Comparison of ENCODE assay signal across 8 cellular contexts in genomic region chr4:139453041-139453370, GRCh38. TPM values are rescaled to one million over a fixed set of nuclear protein-coding genes. Genes with fewer than 3 reads are reported as not detected.
DNase-seq lines count a peak whose midpoint lies in the region; ATAC-seq, FAIRE-seq and TF ChIP-seq lines count a peak whose summit lies in the region.

No MANE protein-coding gene starts in this region.

- no peak for DNase-seq in A673 (ENCODE audit: low spot score)
- peak; percentile 71 for DNase-seq in GM13976 (ENCODE audit: low spot score)
- DNase-seq in NCI-H128 (lab: John Stamatoyannopoulos, UW; ENCODE audit: unreplicated experiment) = peak; percentile 12
- no peak for DNase-seq in H1 (ENCODE audit: low read depth in 1 of 2, low spot score in 2 of 2)
- peak; percentile 78 for DNase-seq in naive B cell
- DNase-seq in aorta = no peak

- no peak for TF ChIP-seq POLR2A in H1 (IDR thresholded peaks at IDR 0.05; ENCODE audit: control extremely low read depth in 1 of 2, low read depth in 2 of 2, low read length in 2 of 2)

- H3K36me3 ChIP-seq in A673 (ENCODE audit: insufficient read depth, low read length, poor library complexity, severe bottlenecking) = no peaks in the 10 kb centered on the region
- H3K36me3 ChIP-seq in H1 (ENCODE audit: control insufficient read depth in 2 of 4, insufficient read depth in 4 of 4, low read length in 3 of 4) = no peaks in the 10 kb centered on the region
- H3K36me3 ChIP-seq in aorta (ENCODE audit: control insufficient read depth in 1 of 2, insufficient read depth in 2 of 2, low read length in 1 of 2) = no peaks in the 10 kb centered on the region

- H3K27ac Mint-ChIP-seq in naive B cell = peak overlapping the region; percentile 97 to 100 (median 99)

- H4K20me1 ChIP-seq in H1 (replicated peaks in 1 of 2; ENCODE audit: control insufficient read depth in 1 of 2, insufficient read depth in 2 of 2, low read length in 2 of 2) = peaks cover 0 to 1% of the 10 kb centered on the region in 2 experiments

- H3K4me3 Mint-ChIP-seq in naive B cell = peak overlapping the region; percentile 85 to 100 (median 96)

- H3K9ac ChIP-seq in H1 (replicated peaks in 1 of 4; ENCODE audit: extremely low read depth in 1 of 4, low read depth in 3 of 4, low read length in 3 of 4) = peak overlapping the region; percentile 46 to 93 (median 83)

- peak overlapping the region; percentile 84 for H4K5ac ChIP-seq in H1 (ENCODE audit: insufficient read length, low read depth, low read length)

- peak overlapping the region; percentile 86 to 92 for H3K4me2 ChIP-seq in H1 (ENCODE audit: insufficient read depth in 1 of 2, low read depth in 2 of 2, low read length in 2 of 2)

- H3K4ac ChIP-seq in H1 (replicated peaks; ENCODE audit: insufficient read length, low read depth, low read length) = peak overlapping the region; percentile 32

- H3K4me1 ChIP-seq in A673 (ENCODE audit: insufficient read depth, low read length, poor library complexity, severe bottlenecking) (peaks cover 23% of the 10 kb centered on the region), H1 (replicated peaks in 1 of 4; ENCODE audit: control insufficient read depth in 3 of 4, insufficient read depth in 4 of 4, low read length in 3 of 4) (peaks cover 0 to 11% (median 3%) of the 10 kb centered on the region in 4 experiments; a peak in 5 of 7 replicates), aorta (ENCODE audit: control insufficient read depth in 1 of 2, insufficient read depth in 2 of 2, low read length in 2 of 2) (no peaks in the 10 kb centered on the region)

- WGBS in H1 (ENCODE audit: extremely low coverage in 1 of 2, insufficient coverage in 1 of 2, insufficient read length in 1 of 2, insufficient replicate concordance in 2 of 2, low coverage in 1 of 2, low lambda C conversion rate in 2 of 2, missing lambda C conversion rate in 1 of 2), 2 experiments = 3% methylated on average over 15 of the region's 15 CpGs; no CpG with 5 or more reads in 1 of the 2 experiments
- WGBS in aorta, 2 donors = 1 to 2% methylated on average over 15 of the region's 15 CpGs

- no peaks in the 10 kb centered on the region; the same call in 1 of the 2 replicates for H3K79me1 ChIP-seq in H1 (ENCODE audit: low read depth, low read length)

- H4K8ac ChIP-seq in H1 (ENCODE audit: extremely low read depth, insufficient read depth, low read length) = peak overlapping the region; percentile 92

- H3K27me3 Mint-ChIP-seq in naive B cell = no peaks in the 10 kb centered on the region

- H3K27me3 ChIP-seq in A673 (replicated peaks; ENCODE audit: insufficient read depth, low read depth, low read length, poor library complexity) (no peaks in the 10 kb centered on the region), H1 (replicated peaks in 1 of 4; ENCODE audit: control insufficient read depth in 3 of 4, extremely low read depth in 1 of 4, insufficient read depth in 3 of 4, low read length in 3 of 4) (no peaks in the 10 kb centered on the region), aorta (ENCODE audit: control insufficient read depth in 1 of 2, insufficient read depth in 2 of 2, low read length in 1 of 2) (no peaks in the 10 kb centered on the region)

- TF ChIP-seq EP300 in H1 (IDR thresholded peaks at IDR 0.05; ENCODE audit: borderline replicate concordance in 1 of 2, low read depth in 2 of 2, low read length in 2 of 2) = no peak

- TF ChIP-seq CTCF in A673 (conservative IDR thresholded peaks at IDR 0.05; ENCODE audit: low read depth, low read length) (peak; percentile 41; the same call in 1 of the 2 replicates), GM13976 (IDR thresholded peaks at IDR 0.05; ENCODE audit: borderline replicate concordance, control extremely low read depth, extremely low read depth, insufficient read depth, missing control alignments) (no peak), VCaP (conservative IDR thresholded peaks at IDR 0.05) (peak; percentile 66), H1 (IDR thresholded peaks at IDR 0.05; ENCODE audit: control extremely low read depth in 1 of 3, insufficient read depth in 1 of 3, low read depth in 1 of 3, low read length in 3 of 3) (peak in 2 of 3 experiments; percentile 42 to 46; a peak in 3 of 4 replicates)

- peak overlapping the region; percentile 1; the same call in 1 of the 2 replicates for H2BK12ac ChIP-seq in H1 (ENCODE audit: low read depth, low read length)

- peak overlapping the region; percentile 90 for H2BK5ac ChIP-seq in H1 (ENCODE audit: low read depth, low read length)

- H2AK5ac ChIP-seq in H1 (ENCODE audit: low read depth, low read length) = no peak overlapping the region

- peaks cover 3 to 45% of the 10 kb centered on the region in 2 experiments; a peak in 3 of 4 replicates for H3K79me2 ChIP-seq in H1 (ENCODE audit: control insufficient read depth in 1 of 2, insufficient read depth in 2 of 2, low read length in 2 of 2)

- H3K4me1 Mint-ChIP-seq in naive B cell = peaks cover 34 to 52% (median 49%) of the 10 kb centered on the region in 3 donors

- CTCF ChIA-PET in A673 (lab: Charles Lee) = interaction anchor here (0.7 kb wide), 1 partner anchor 63 kb away, joined by 4 read pairs; no protein-coding TSS in a partner anchor
- CTCF ChIA-PET in H1 (lab: Charles Lee; ENCODE audit: partially characterized antibody) = interaction anchor here (0.8 to 1.4 kb wide), 9 partner anchors 8 to 77 kb away, joined by 3 to 6 read pairs (median 3); no protein-coding TSS in a partner anchor

- intact Hi-C loops in A673 (cut with micrococcal nuclease; ENCODE audit: unreplicated experiment) = no loop called here
- intact Hi-C loops in aorta (cut with DNase I) = loop anchor here (10.0 kb wide), 3 partner anchors 102 to 712 kb away; partner anchors contain the start of genes NAA15 (in 1 of the 2), NDUFC1 (in 1 of the 2) and SETD7 (in 1 of the 2)

- H3K56ac ChIP-seq in H1 (replicated peaks; ENCODE audit: insufficient read length, low read depth, low read length) = peak overlapping the region; percentile 55

- H3K9me3 ChIP-seq in A673 (ENCODE audit: low read depth, low read length, poor library complexity, severe bottlenecking) (no peaks in the 10 kb centered on the region), H1 (ENCODE audit: insufficient read depth in 2 of 2, low read depth in 1 of 2, low read length in 1 of 2) (no peaks in the 10 kb centered on the region), aorta (ENCODE audit: control insufficient read depth, low read length) (no peaks in the 10 kb centered on the region)

- peak; percentile 55 for FAIRE-seq in H1 (lab: Jason Lieb, UNC)

- H3K4me3 ChIP-seq in A673 (ENCODE audit: low read depth, low read length, poor library complexity, severe bottlenecking) (peak overlapping the region; percentile 80), H1 (ENCODE audit: extremely low read depth in 1 of 4, insufficient read depth in 2 of 4, low read depth in 3 of 4, low read length in 4 of 4) (peak overlapping the region; percentile 67 to 96 (median 78)), aorta (ENCODE audit: low read length in 2 of 2) (peak overlapping the region; percentile 19 to 88)

- H4K91ac ChIP-seq in H1 (replicated peaks; ENCODE audit: insufficient read length, low read length) = peak overlapping the region; percentile 70

- peak overlapping the region; percentile 93 for H3K27ac ChIP-seq in A673 (ENCODE audit: low read depth, low read length, poor library complexity, severe bottlenecking)
- peak overlapping the region; percentile 91 for H3K27ac ChIP-seq in VCaP
- H3K27ac ChIP-seq in H1 (ENCODE audit: low read depth, low read length) = peak overlapping the region; percentile 83
- peak overlapping the region in 1 of 2 donors; percentile 66 for H3K27ac ChIP-seq in aorta (ENCODE audit: low read depth in 1 of 2, low read length in 2 of 2)

- no peaks in the 10 kb centered on the region for H3K9me3 Mint-ChIP-seq in naive B cell

- no peaks in the 10 kb centered on the region for H3K36me3 Mint-ChIP-seq in naive B cell

- peak overlapping the region; percentile 25; the same call in 1 of the 2 replicates for H2BK15ac ChIP-seq in H1 (ENCODE audit: low read length)

- no peak overlapping the region for H3K23ac ChIP-seq in H1 (ENCODE audit: insufficient read length)

- no peak overlapping the region for H2BK20ac ChIP-seq in H1 (ENCODE audit: low read length)

- POLR2A ChIA-PET in A673 (lab: Charles Lee; ENCODE audit: low non-redundant PET) = no interaction called here
- POLR2A ChIA-PET in H1 (lab: Charles Lee; ENCODE audit: partially characterized antibody) = interaction anchor here (0.6 to 2.8 kb wide), 11 partner anchors 9 to 434 kb away, joined by 3 to 21 read pairs (median 4); no protein-coding TSS in a partner anchor

- peak overlapping the region; percentile 43 for H3K14ac ChIP-seq in H1 (ENCODE audit: insufficient read length)

- no peak overlapping the region for H2BK120ac ChIP-seq in H1 (replicated peaks; ENCODE audit: low read depth, low read length)

- TF ChIP-seq RAD21 in H1 (IDR thresholded peaks at IDR 0.05 in 1 of 2, conservative IDR thresholded peaks at IDR 0.05 in 1 of 2; ENCODE audit: low read depth in 2 of 2, low read length in 2 of 2) = peak; percentile 22 to 28

- ATAC-seq in HG02852 (IDR thresholded peaks at IDR 0.05; ENCODE audit: unreplicated experiment) (peak; percentile 44), naive B cell (ENCODE audit: low read depth in 2 of 2) (peak; percentile 52 to 54), aorta (ENCODE audit: low FRiP score) (no peak)

- peak overlapping the region; percentile 63; the same call in 1 of the 2 replicates for H2AFZ ChIP-seq in H1 (ENCODE audit: low read length)

- peaks cover 8% of the 10 kb centered on the region for H3K23me2 ChIP-seq in H1 (ENCODE audit: low read depth, low read length)

- in situ Hi-C loops in GM13976 (cut with MboI; ENCODE audit: low sequenced_read_pairs, unreplicated experiment) = no loop called here

- peak overlapping the region; percentile 96 for H3K18ac ChIP-seq in H1 (ENCODE audit: extremely low read depth, low read length)

- no TSS peak for BruUV-seq in A673 (replicated peaks; lab: Mats Ljungman, UMichigan)

TF ChIP-seq in H1, 55 proteins besides CTCF, POLR2A, EP300 and RAD21 (continues in another document):
- TF ChIP-seq HDAC2 (IDR thresholded peaks at IDR 0.05; ENCODE audit: borderline replicate concordance in 1 of 2, low read depth in 2 of 2, low read length in 2 of 2) = no peak

RNA-seq across cellular contexts. Expression of gene RAB33B, which starts 0.9 kb away (rescaled TPM):
- total RNA-seq in A673 (2021) (6.9 and 8.5 TPM in 2 replicates), aorta (10 to 100 TPM; 13.8 to 14.9 TPM)
- 8.6 and 8.7 TPM in 2 replicates for total RNA-seq in H1 (2021; fragmentation: NEBNext Ultra II Directional; extraction: Animal tissue kit (Norgen Biotek cat#: 25700))
- polyA plus RNA-seq in H1 (2011; rRNA removed) (4.2 and 4.5 TPM in 2 replicates), naive B cell (ENCODE audit: low read depth in 6 of 6) (10 to 100 TPM in 5 of 6 donors, 1 to 10 TPM in 1; 7.8 to 15.3 (median 12.8) TPM), aorta (1 to 10 TPM; 9.1 to 9.6 TPM)
- polyA plus RNA-seq in H1 (2011; cell fraction: cytosol; rRNA removed) = 5.9 TPM
- polyA plus RNA-seq in H1 (2011; cell fraction: nucleus; rRNA removed) = 2.9 TPM
- 3.8 to 5.6 TPM (median 4.3 TPM) in 4 replicates for polyA plus RNA-seq in H1 (2012, experiment 1 of 2)
- polyA plus RNA-seq in H1 (2012, experiment 2 of 2) = 1.3 TPM
- polyA plus RNA-seq in H1 (2013, experiment 1 of 2) = 3.8 TPM
- 3.5 TPM for polyA plus RNA-seq in H1 (2013, experiment 2 of 2)
- polyA minus RNA-seq in H1 (2011; rRNA and poly(A)+ RNA removed) = 8.0 and 9.5 TPM in 2 replicates
- polyA minus RNA-seq in H1 (2011; cell fraction: cytosol; rRNA and poly(A)+ RNA removed) = 8.4 TPM
- 5.8 TPM for polyA minus RNA-seq in H1 (2011; cell fraction: nucleus; rRNA and poly(A)+ RNA removed)

Comparison
In these comparisons a context has a peak if more than half of its experiments do, and no peak if none do; other contexts are left out.
1. DNase-seq: peak in GM13976 (single experiment), NCI-H128 (single experiment) and naive B cell (single experiment); none in A673 (single experiment), H1 (0 of 2) and aorta (0 of 2).
2. Peak in every context shown above with its lines, with median percentiles within 50 percentile points of each other: H3K4me3 ChIP-seq.